ENCODE assay signal across 14 cellular contexts in genomic region chr15:44532689-44533088, GRCh38. TPM values are rescaled to one million over a fixed set of nuclear protein-coding genes. Genes with fewer than 3 reads are reported as not detected.
DNase-seq lines count a peak whose midpoint lies in the region; ATAC-seq, FAIRE-seq and TF ChIP-seq lines count a peak whose summit lies in the region.
"Had no signal": no experiment of that assay in that cellular context is flagged by ENCODE, and none has a peak within 500 bp of the region (broad histone marks: within the 10 kb centered on the region; RNA-seq: fewer than 3 reads in every experiment).

No MANE protein-coding gene starts in this region.

- H3K9me3 ChIP-seq in GM12878 (replicated peaks; ENCODE audit: control insufficient read depth, insufficient read depth, low read length) = no peaks in the 10 kb centered on the region
- H3K9me3 ChIP-seq in left lung = no peaks in the 10 kb centered on the region

- FAIRE-seq in GM12878 (lab: Jason Lieb, UNC) = no peak

- H3K36me3 Mint-ChIP-seq in activated naive CD4-positive, alpha-beta T cell treated with anti-CD3 and anti-CD28 coated beads, Interleukin-2, amount 10 ng/mL, durations not matched to agents 7 days and 5 days = peaks cover 16% of the 10 kb centered on the region
- peaks cover 4% of the 10 kb centered on the region for H3K36me3 Mint-ChIP-seq in type B pancreatic cell

- TF ChIP-seq CTCF in GM12878 (IDR thresholded peaks at IDR 0.05 in 2 of 3, conservative IDR thresholded peaks at IDR 0.05 in 1 of 3; ENCODE audit: control insufficient read depth in 2 of 3, extremely low read depth in 1 of 3, insufficient read depth in 1 of 3, low read depth in 3 of 3, low read length in 3 of 3) = peak in 2 of 3 experiments; percentile 33 to 39; a peak in 3 of 6 replicates
- TF ChIP-seq CTCF in type B pancreatic cell (conservative IDR thresholded peaks at IDR 0.05) = peak; percentile 41
- no peak for TF ChIP-seq CTCF in left lung (IDR thresholded peaks at IDR 0.05)

- H3K9ac ChIP-seq in GM12878 (ENCODE audit: control insufficient read depth, insufficient read depth, low read length) = no peak overlapping the region

- no peaks in the 10 kb centered on the region for H3K27me3 ChIP-seq in GM12878 (replicated peaks in 1 of 2; ENCODE audit: control insufficient read depth in 2 of 2, insufficient read depth in 2 of 2, low read length in 1 of 2)
- H3K27me3 ChIP-seq in left lung = no peaks in the 10 kb centered on the region
- H3K27me3 ChIP-seq: dorsolateral prefrontal cortex had no signal

- WGBS in GM12878 (ENCODE audit: insufficient coverage, insufficient replicate concordance, low lambda C conversion rate, missing lambda C conversion rate) = 67% methylated on average over 3 of the region's 3 CpGs

- RAD21 ChIA-PET in GM12878 (lab: Charles Lee; ENCODE audit: unreplicated experiment) = interaction anchor here (0.6 to 1.4 kb wide), 3 partner anchors 14 to 86 kb away, joined by 3 to 6 read pairs (median 4); no protein-coding TSS in a partner anchor

- no peak overlapping the region for H3K4me2 ChIP-seq in GM12878 (ENCODE audit: control insufficient read depth, insufficient read depth)

- H3K4me3 ChIP-seq in GM12878 (no peak overlapping the region), left lung (no peak overlapping the region)
- H3K4me3 ChIP-seq: dorsolateral prefrontal cortex had no signal

- peaks cover 14% of the 10 kb centered on the region for H3K79me2 ChIP-seq in GM12878 (ENCODE audit: control insufficient read depth, insufficient read depth, low read length)

- CTCF ChIA-PET in activated naive CD4-positive, alpha-beta T cell treated with anti-CD3 and anti-CD28 coated beads, Interleukin-2, amount 10 ng/mL, durations not matched to agents 7 days and 5 days (lab: Charles Lee) = interaction anchor here (0.6 to 2.2 kb wide), 4 partner anchors 11 to 205 kb away, joined by 4 to 11 read pairs (median 6); no protein-coding TSS in a partner anchor
- CTCF ChIA-PET in GM12878 (lab: Yijun Ruan, JAX) = interaction anchor here (0.6 to 2.0 kb wide), 6 partner anchors 8 to 778 kb away, joined by 3 to 11 read pairs (median 3); no protein-coding TSS in a partner anchor

- intact Hi-C loops in GM12878 (cut with micrococcal nuclease; ENCODE audit: unreplicated experiment) (no loop called here), left lung (cut with DNase I) (no loop called here)

- H3K27ac Mint-ChIP-seq in activated naive CD4-positive, alpha-beta T cell treated with anti-CD3 and anti-CD28 coated beads, Interleukin-2, amount 10 ng/mL, durations not matched to agents 7 days and 5 days = peak overlapping the region; percentile 14
- peak overlapping the region; percentile 29 for H3K27ac Mint-ChIP-seq in type B pancreatic cell

- no peaks in the 10 kb centered on the region for H3K27me3 Mint-ChIP-seq in activated naive CD4-positive, alpha-beta T cell treated with anti-CD3 and anti-CD28 coated beads, Interleukin-2, amount 10 ng/mL, durations not matched to agents 7 days and 5 days
- H3K27me3 Mint-ChIP-seq in type B pancreatic cell = no peaks in the 10 kb centered on the region

- H3K4me1 ChIP-seq in GM12878 (ENCODE audit: control insufficient read depth, insufficient read depth, low read length) (peaks cover 4% of the 10 kb centered on the region; the same call in 1 of the 2 replicates), left lung (peaks cover 0 to 15% of the 10 kb centered on the region in 2 donors)

- no TSS peak for BruUV-seq in GM12878 (replicated peaks; lab: Mats Ljungman, UMichigan)

- ATAC-seq in GM12878 (no peak), left lung (no peak)
- ATAC-seq: stimulated activated naive CD8-positive, alpha-beta T cell treated with anti-CD3 and anti-CD28 coated beads, Interleukin-15, Interleukin-2, amounts not matched to agents 100 U/mL and 50 U/mL, for 24 hours had no signal

- in situ Hi-C loops in GM12878 (cut with MboI) = no loop called here

- no peak for DNase-seq in activated naive CD4-positive, alpha-beta T cell treated with anti-CD3 and anti-CD28 coated beads, Interleukin-2, amount 10 ng/mL, durations not matched to agents 7 days and 5 days
- no peak for DNase-seq in activated naive CD4-positive, alpha-beta T cell treated with anti-CD3 and anti-CD28 coated beads, Interleukin-2, amount 50 U/mL, for 16 hours
- DNase-seq in NAMALWA (ENCODE audit: low spot score) (peak; percentile 59), GM12878 (ENCODE audit: low read depth, low spot score) (no peak), type B pancreatic cell (ENCODE audit: extremely low spot score, unreplicated experiment) (no peak), left lung (no peak)
- DNase-seq in activated CD8-positive, alpha-beta memory T cell treated with anti-CD3 and anti-CD28 coated beads, Interleukin-2, amount 50 U/mL, for 4 hours = no peak
- no peak for DNase-seq in activated naive CD4-positive, alpha-beta T cell (lab: John Stamatoyannopoulos, UW)
- DNase-seq: amniotic stem cell; dorsolateral prefrontal cortex; foreskin melanocyte; NCI-H187; stimulated activated CD4-positive, alpha-beta T cell treated with anti-CD3 and anti-CD28 coated beads, Interleukin-2, amount 100 ng/mL, for 24 hours; stimulated activated naive CD8-positive, alpha-beta T cell treated with anti-CD3 and anti-CD28 coated beads, Interleukin-15, Interleukin-2, amounts not matched to agents 100 U/mL and 50 U/mL, for 24 hours had no signal

- no peak for TF ChIP-seq EP300 in GM12878 (IDR thresholded peaks at IDR 0.05; ENCODE audit: borderline replicate concordance in 1 of 2, control insufficient read depth in 1 of 2, low read depth in 2 of 2, low read length in 2 of 2)

- H3K36me3 ChIP-seq in GM12878 (ENCODE audit: control insufficient read depth in 2 of 2, insufficient read depth in 2 of 2, low read length in 1 of 2) (no peaks in the 10 kb centered on the region), left lung (peaks cover 0 to under 1% of the 10 kb centered on the region in 2 donors)

- TF ChIP-seq POLR2A in GM12878 (IDR thresholded peaks at IDR 0.05; ENCODE audit: low read depth, low read length) = no peak

- no peak overlapping the region for H3K27ac ChIP-seq in GM12878 (ENCODE audit: control insufficient read depth, insufficient read depth)
- H3K27ac ChIP-seq in left lung = no peak overlapping the region

- SMC1A ChIA-PET in GM12878 (lab: Charles Lee; ENCODE audit: uncharacterized antibody, unreplicated experiment) = interaction anchor here (1.0 to 2.2 kb wide), 4 partner anchors 10 to 207 kb away, joined by 3 to 6 read pairs (median 4); no protein-coding TSS in a partner anchor

- no peak overlapping the region for H2AFZ ChIP-seq in GM12878 (ENCODE audit: control insufficient read depth, low read depth, low read length)

- no peak for TF ChIP-seq RAD21 in GM12878 (IDR thresholded peaks at IDR 0.05; ENCODE audit: insufficient read depth, low read depth, low read length)

- no peaks in the 10 kb centered on the region for H3K9me3 Mint-ChIP-seq in activated naive CD4-positive, alpha-beta T cell treated with anti-CD3 and anti-CD28 coated beads, Interleukin-2, amount 10 ng/mL, durations not matched to agents 7 days and 5 days
- H3K9me3 Mint-ChIP-seq in type B pancreatic cell = no peaks in the 10 kb centered on the region

- peaks cover 20% of the 10 kb centered on the region for H3K4me1 Mint-ChIP-seq in activated naive CD4-positive, alpha-beta T cell treated with anti-CD3 and anti-CD28 coated beads, Interleukin-2, amount 10 ng/mL, durations not matched to agents 7 days and 5 days
- peaks cover 8% of the 10 kb centered on the region for H3K4me1 Mint-ChIP-seq in type B pancreatic cell (ENCODE audit: unreplicated experiment)

- no peak overlapping the region for H3K4me3 Mint-ChIP-seq in activated naive CD4-positive, alpha-beta T cell treated with anti-CD3 and anti-CD28 coated beads, Interleukin-2, amount 10 ng/mL, durations not matched to agents 7 days and 5 days
- no peak overlapping the region for H3K4me3 Mint-ChIP-seq in type B pancreatic cell

- POLR2A ChIA-PET in GM12878 (lab: Charles Lee) = interaction anchor here (0.7 to 1.5 kb wide), 2 partner anchors 14 to 126 kb away, joined by 3 read pairs; no protein-coding TSS in a partner anchor

- no peaks in the 10 kb centered on the region for H4K20me1 ChIP-seq in GM12878 (ENCODE audit: control insufficient read depth, insufficient read depth)

TF ChIP-seq in GM12878, 131 proteins besides CTCF, POLR2A, EP300 and RAD21 (continues in another document):
- TF ChIP-seq USF2 (IDR thresholded peaks at IDR 0.05; ENCODE audit: borderline replicate concordance, low read depth, low read length) = no peak

RNA-seq across cellular contexts. Expression of gene EIF3J, which starts 4.3 kb away (rescaled TPM):
- 78.4 and 80.3 TPM in 2 replicates for total RNA-seq in GM12878 (2013; cell fraction: nucleolus; rRNA removed)
- total RNA-seq in GM12878 (2014; rRNA removed) (45.4 and 47.6 TPM in 2 replicates), GM12878 (2014; rRNA removed; fragmentation: Illumina TruSeq; extraction: Trizol) (87.9 and 95.5 TPM in 2 replicates), GM12878 (2021) (96.2 and 101 TPM in 2 replicates), type B pancreatic cell (ENCODE audit: low replicate concordance) (60.9 and 91.1 TPM in 2 replicates), left lung (10 to 100 TPM; 58.9 to 77.1 TPM)
- polyA plus RNA-seq in GM12878 (2011; ENCODE audit: low read depth) = 25.9 TPM
- polyA plus RNA-seq in GM12878 (2011; rRNA removed) (91.0 and 119 TPM in 2 replicates), GM12878 (2014; fragmentation: Illumina TruSeq; extraction: Trizol) (126 and 162 TPM in 2 replicates), GM12878 (2014; fragmentation: Nextera tagmentation; extraction: Ambion mirVana) (10 to 100 TPM; 34.7 to 36.3 TPM), GM12878 (2014; rRNA removed) (56.2 and 75.7 TPM in 2 replicates), GM12878 (2016; fragmentation: Nextera tagmentation; extraction: Ambion mirVana) (10 to 100 TPM; 48.6 to 52.5 TPM)
- polyA plus RNA-seq in GM12878 (2011; cell fraction: cytosol; rRNA removed) = 33.0 and 43.7 TPM in 2 replicates
- polyA plus RNA-seq in GM12878 (2011; cell fraction: nucleus; rRNA removed) = 26.8 and 35.9 TPM in 2 replicates
- 48.4 and 60.8 TPM in 2 replicates for polyA plus RNA-seq in GM12878 (2012)
- 62.9 and 70.1 TPM in 2 replicates for polyA minus RNA-seq in GM12878 (2011; rRNA and poly(A)+ RNA removed)
- 17.2 and 17.3 TPM in 2 replicates for polyA minus RNA-seq in GM12878 (2011; cell fraction: cytosol; rRNA and poly(A)+ RNA removed)
- 11.6 and 20.5 TPM in 2 replicates for polyA minus RNA-seq in GM12878 (2011; cell fraction: nucleus; rRNA and poly(A)+ RNA removed)

Comparison
In these comparisons a context has a peak if more than half of its experiments do, and no peak if none do; other contexts are left out.
1. CTCF ChIP-seq: peak in GM12878 (2 of 3) and type B pancreatic cell (single experiment); none in left lung (0 of 2).